ENCODE assay signal across 13 cellular contexts in genomic region chrX:39519213-39519544, GRCh38.
A peak's percentile ranks its signal among the peaks of the same experiment; 100 is the strongest.
DNase-seq lines count a peak whose midpoint lies in the region; TF ChIP-seq lines count a peak whose summit lies in the region.
"Had no signal": no experiment of that assay in that cellular context is flagged by ENCODE, and none has a peak within 500 bp of the region (broad histone marks: within the 10 kb centered on the region; RNA-seq: fewer than 3 reads in every experiment).

No MANE protein-coding gene starts in this region.

- DNase-seq in DMS 273 (lab: John Stamatoyannopoulos, UW; ENCODE audit: unreplicated experiment) (peak; percentile 80), DMS 273 treated with DMSO at 0.1 percent for 48 hours (lab: John Stamatoyannopoulos, UW) (no peak), SK-N-MC (ENCODE audit: low read depth, low spot score) (peak; percentile 2), hepatocyte (ENCODE audit: low spot score) (peak; percentile 77), stromal cell of bone marrow (ENCODE audit: low read depth) (peak; percentile 9), iPS-NIHi11 (ENCODE audit: low spot score) (no peak), SW 1271 (lab: John Stamatoyannopoulos, UW) (no peak), spleen (no peak)
- DNase-seq: activated T-cell treated with anti-CD3 and anti-CD28 coated beads, Interleukin-2, amount 50 U/mL, for 1 hour; effector memory CD4-positive, alpha-beta T cell had no signal

- no peak for TF ChIP-seq POLR2A in spleen (IDR thresholded peaks at IDR 0.05)

- H3K27me3 ChIP-seq in hepatocyte, result no peaks in the 10 kb centered on the region
- H3K27me3 ChIP-seq in spleen (replicated peaks in 1 of 7), result peaks cover 0 to 27% (median 0%) of the 10 kb centered on the region in 7 donors
- H3K27me3 ChIP-seq: tibial nerve had no signal

- H3K9me3 ChIP-seq in SK-N-MC (ENCODE audit: low read depth, low read length) (no peaks in the 10 kb centered on the region), hepatocyte (ENCODE audit: low read depth) (no peaks in the 10 kb centered on the region), spleen (peaks cover 0 to 8% (median 0%) of the 10 kb centered on the region in 8 donors)
- H3K9me3 ChIP-seq: tibial nerve had no signal

- H2AFZ ChIP-seq in hepatocyte, result peak overlapping the region; percentile 10

- TF ChIP-seq CTCF in hepatocyte (IDR thresholded peaks at IDR 0.05; ENCODE audit: poor library complexity) (no peak), spleen (IDR thresholded peaks at IDR 0.05 in 8 of 11, conservative IDR thresholded peaks at IDR 0.05 in 3 of 11) (no peak)

- H3K4me2 ChIP-seq in hepatocyte, result peak overlapping the region; percentile 61
- H3K4me2 ChIP-seq: KMS-11 had no signal

- H4K20me1 ChIP-seq in hepatocyte (ENCODE audit: insufficient read depth, poor library complexity, severe bottlenecking), result no peaks in the 10 kb centered on the region

- no peaks in the 10 kb centered on the region for H3K9me2 ChIP-seq in hepatocyte (replicated peaks; ENCODE audit: insufficient read depth)

- H3K27ac ChIP-seq in SK-N-MC, result no peak overlapping the region
- peak overlapping the region; percentile 90 for H3K27ac ChIP-seq in hepatocyte
- no peak overlapping the region for H3K27ac ChIP-seq in spleen
- H3K27ac ChIP-seq: 22Rv1, KMS-11 had no signal

- H3K79me2 ChIP-seq in hepatocyte, result no peaks in the 10 kb centered on the region

- intact Hi-C loops in spleen (cut with DNase I; ENCODE audit: low total_unique reads), result no loop called here

- peaks cover 14% of the 10 kb centered on the region for H3K4me1 ChIP-seq in hepatocyte (ENCODE audit: insufficient read depth)
- no peaks in the 10 kb centered on the region for H3K4me1 ChIP-seq in spleen

- no peak overlapping the region for H3K4me3 ChIP-seq in SK-N-MC
- H3K4me3 ChIP-seq in hepatocyte, result no peak overlapping the region
- no peak overlapping the region for H3K4me3 ChIP-seq in spleen
- H3K4me3 ChIP-seq: tibial nerve had no signal

- H3K36me3 ChIP-seq in SK-N-MC (ENCODE audit: insufficient read depth, low read length) (no peaks in the 10 kb centered on the region), hepatocyte (replicated peaks; ENCODE audit: insufficient read depth, low read depth) (no peaks in the 10 kb centered on the region), spleen (no peaks in the 10 kb centered on the region)
- H3K36me3 ChIP-seq: tibial nerve had no signal

- WGBS in hepatocyte (ENCODE audit: low lambda C conversion rate, missing lambda C conversion rate), result 41% methylated on average over 9 of the region's 9 CpGs
- 58 to 69% (median 65%) methylated on average over 9 of the region's 9 CpGs for WGBS in spleen, 5 donors

- H3K9ac ChIP-seq in SK-N-MC (ENCODE audit: insufficient read length), result no peak overlapping the region
- H3K9ac ChIP-seq: KMS-11 had no signal

Comparison
In these comparisons a context has a peak if more than half of its experiments do, and no peak if none do; other contexts are left out.
1. DNase-seq: peak in DMS 273 (single experiment), SK-N-MC (single experiment), hepatocyte (single experiment) and stromal cell of bone marrow (single experiment); none in DMS 273 treated with DMSO at 0.1 percent for 48 hours (single experiment), iPS-NIHi11 (single experiment), SW 1271 (0 of 2) and spleen (single experiment).